15 cellular contexts compared by ENCODE assay signal in the genomic region with DNA sequence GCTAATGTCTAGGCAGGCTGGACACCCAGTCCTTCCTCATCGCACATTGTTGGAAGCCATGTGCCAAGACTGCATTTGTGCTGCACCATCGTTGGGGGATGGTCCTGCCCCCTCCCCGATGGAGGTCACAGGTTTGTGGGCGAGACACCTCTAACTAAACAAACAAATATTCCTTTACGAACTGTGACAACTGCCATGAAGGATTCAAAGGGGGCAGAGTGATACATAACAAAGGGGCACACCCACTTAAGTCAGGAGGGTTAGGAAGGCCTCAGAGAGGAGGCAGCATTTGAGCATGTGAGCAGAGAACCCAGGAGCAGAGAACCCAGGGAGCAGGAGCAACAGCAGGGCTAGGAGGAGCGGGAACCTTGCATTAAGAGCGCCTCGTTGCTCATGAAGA.
"Had no signal": no experiment of that assay in that cellular context is flagged by ENCODE, and none has a peak within 500 bp of the region (broad histone marks: within the 10 kb centered on the region; RNA-seq: fewer than 3 reads in every experiment).

No MANE protein-coding gene starts in this region.

- H3K27ac Mint-ChIP-seq: activated naive CD8-positive, alpha-beta T cell treated with anti-CD3 and anti-CD28 coated beads, Interleukin-2, amount 10 ng/mL, durations not matched to agents 7 days and 5 days; activated T-helper 1 cell treated with anti-CD3 and anti-CD28 coated beads, Interleukin-12 subunit alpha, Interleukin-12 subunit beta, Interleukin-2, Interleukin-4 antibody, amounts not matched to agents 30 ng/mL and 10 ng/mL and 1 ng/mL, durations not matched to agents 14 hours and 24 hours and 36 hours; immature natural killer cell; stimulated activated naive CD8-positive, alpha-beta T cell treated with anti-CD3 and anti-CD28 coated beads, Interleukin-15, Interleukin-2, amounts not matched to agents 100 ng/mL and 50 ng/mL, for 24 hours; T-helper 2 cell treated with Interferon-gamma antibody and Interleukin-4, amounts not matched to agents 5 μg/mL and 100 μg/mL, for 36 hours had no signal

- H3K9me3 Mint-ChIP-seq: activated naive CD8-positive, alpha-beta T cell treated with anti-CD3 and anti-CD28 coated beads, Interleukin-2, amount 10 ng/mL, durations not matched to agents 7 days and 5 days; activated T-helper 1 cell treated with anti-CD3 and anti-CD28 coated beads, Interleukin-12 subunit alpha, Interleukin-12 subunit beta, Interleukin-2, Interleukin-4 antibody, amounts not matched to agents 30 ng/mL and 10 ng/mL and 1 ng/mL, durations not matched to agents 14 hours and 24 hours and 36 hours; immature natural killer cell; stimulated activated naive CD8-positive, alpha-beta T cell treated with anti-CD3 and anti-CD28 coated beads, Interleukin-15, Interleukin-2, amounts not matched to agents 100 ng/mL and 50 ng/mL, for 24 hours; T-helper 2 cell treated with Interferon-gamma antibody and Interleukin-4, amounts not matched to agents 5 μg/mL and 100 μg/mL, for 36 hours had no signal

- DNase-seq: activated naive CD8-positive, alpha-beta T cell treated with anti-CD3 and anti-CD28 coated beads, Interleukin-2, amount 10 ng/mL, durations not matched to agents 7 days and 5 days; brain microvascular endothelial cell; effector CD8-positive, alpha-beta T cell; foreskin keratinocyte; immature natural killer cell; lower lobe of right lung; midbrain; stimulated activated CD4-positive, alpha-beta T cell treated with anti-CD3 and anti-CD28 coated beads, Interleukin-4, amount 100 ng/mL, for 4 hours; stimulated activated CD8-positive, alpha-beta memory T cell treated with anti-CD3 and anti-CD28 coated beads, Interleukin-4, amount 100 ng/mL, for 48 hours; SW 1271 had no signal

- H3K4me1 ChIP-seq: foreskin keratinocyte had no signal

- ATAC-seq: foreskin keratinocyte, lower lobe of right lung had no signal

- H3K36me3 Mint-ChIP-seq: activated naive CD8-positive, alpha-beta T cell treated with anti-CD3 and anti-CD28 coated beads, Interleukin-2, amount 10 ng/mL, durations not matched to agents 7 days and 5 days; immature natural killer cell had no signal

- H3K36me3 ChIP-seq: brain microvascular endothelial cell, lower lobe of right lung, neutrophil had no signal

- H3K9me3 ChIP-seq: lower lobe of right lung, neutrophil had no signal

- H3K27me3 Mint-ChIP-seq: stimulated activated naive CD8-positive, alpha-beta T cell treated with anti-CD3 and anti-CD28 coated beads, Interleukin-15, Interleukin-2, amounts not matched to agents 100 ng/mL and 50 ng/mL, for 24 hours had no signal

- H3K4me3 Mint-ChIP-seq: activated naive CD8-positive, alpha-beta T cell treated with anti-CD3 and anti-CD28 coated beads, Interleukin-2, amount 10 ng/mL, durations not matched to agents 7 days and 5 days; activated T-helper 1 cell treated with anti-CD3 and anti-CD28 coated beads, Interleukin-12 subunit alpha, Interleukin-12 subunit beta, Interleukin-2, Interleukin-4 antibody, amounts not matched to agents 30 ng/mL and 10 ng/mL and 1 ng/mL, durations not matched to agents 14 hours and 24 hours and 36 hours; immature natural killer cell; stimulated activated naive CD8-positive, alpha-beta T cell treated with anti-CD3 and anti-CD28 coated beads, Interleukin-15, Interleukin-2, amounts not matched to agents 100 ng/mL and 50 ng/mL, for 24 hours; T-helper 2 cell treated with Interferon-gamma antibody and Interleukin-4, amounts not matched to agents 5 μg/mL and 100 μg/mL, for 36 hours had no signal

- H3K27ac ChIP-seq: brain microvascular endothelial cell, foreskin keratinocyte, lower lobe of right lung, neutrophil, skin epidermis had no signal

- H3K4me1 Mint-ChIP-seq: immature natural killer cell had no signal

- H3K4me3 ChIP-seq: lower lobe of right lung, skin epidermis had no signal

- H3K27me3 ChIP-seq: brain microvascular endothelial cell, foreskin keratinocyte had no signal
